1 cellular context compared by ENCODE assay signal in the genomic region with DNA sequence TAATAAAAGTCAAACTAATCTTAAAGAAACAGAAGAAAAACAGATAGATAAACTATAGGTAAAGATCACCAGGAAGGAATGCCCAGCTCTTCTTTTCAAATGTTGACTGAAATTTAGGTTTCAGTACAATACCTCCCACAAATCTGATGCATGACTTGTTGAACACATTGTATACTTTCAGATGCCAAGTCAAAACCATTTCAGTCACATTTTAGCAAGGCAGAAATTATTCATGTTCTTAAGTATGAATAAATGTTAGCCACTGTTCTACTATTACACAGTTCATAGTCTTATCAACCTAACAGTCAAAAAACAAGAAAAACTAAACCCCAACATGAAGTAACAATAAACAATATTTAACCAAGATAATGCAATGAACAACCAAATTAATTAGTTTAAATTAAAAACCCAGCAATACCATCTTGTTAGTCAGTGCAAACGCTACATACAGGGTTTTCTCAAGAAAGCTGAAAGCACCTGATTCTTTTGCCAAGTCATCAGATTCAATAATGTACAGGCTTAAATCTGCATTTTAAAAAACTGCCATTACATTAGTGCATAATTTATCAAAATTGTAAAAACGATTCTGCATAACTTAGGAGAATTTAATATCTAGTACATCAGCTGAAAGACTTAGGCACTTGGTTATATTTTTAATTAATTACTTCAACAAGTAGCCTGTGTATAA.
TF ChIP-seq lines count a peak whose summit lies in the region.

No MANE protein-coding gene starts in this region.

TF ChIP-seq in HCT116, 20 proteins besides CTCF, POLR2A, EP300 and RAD21 (continued from another document):
- TF ChIP-seq, protein P1, sequence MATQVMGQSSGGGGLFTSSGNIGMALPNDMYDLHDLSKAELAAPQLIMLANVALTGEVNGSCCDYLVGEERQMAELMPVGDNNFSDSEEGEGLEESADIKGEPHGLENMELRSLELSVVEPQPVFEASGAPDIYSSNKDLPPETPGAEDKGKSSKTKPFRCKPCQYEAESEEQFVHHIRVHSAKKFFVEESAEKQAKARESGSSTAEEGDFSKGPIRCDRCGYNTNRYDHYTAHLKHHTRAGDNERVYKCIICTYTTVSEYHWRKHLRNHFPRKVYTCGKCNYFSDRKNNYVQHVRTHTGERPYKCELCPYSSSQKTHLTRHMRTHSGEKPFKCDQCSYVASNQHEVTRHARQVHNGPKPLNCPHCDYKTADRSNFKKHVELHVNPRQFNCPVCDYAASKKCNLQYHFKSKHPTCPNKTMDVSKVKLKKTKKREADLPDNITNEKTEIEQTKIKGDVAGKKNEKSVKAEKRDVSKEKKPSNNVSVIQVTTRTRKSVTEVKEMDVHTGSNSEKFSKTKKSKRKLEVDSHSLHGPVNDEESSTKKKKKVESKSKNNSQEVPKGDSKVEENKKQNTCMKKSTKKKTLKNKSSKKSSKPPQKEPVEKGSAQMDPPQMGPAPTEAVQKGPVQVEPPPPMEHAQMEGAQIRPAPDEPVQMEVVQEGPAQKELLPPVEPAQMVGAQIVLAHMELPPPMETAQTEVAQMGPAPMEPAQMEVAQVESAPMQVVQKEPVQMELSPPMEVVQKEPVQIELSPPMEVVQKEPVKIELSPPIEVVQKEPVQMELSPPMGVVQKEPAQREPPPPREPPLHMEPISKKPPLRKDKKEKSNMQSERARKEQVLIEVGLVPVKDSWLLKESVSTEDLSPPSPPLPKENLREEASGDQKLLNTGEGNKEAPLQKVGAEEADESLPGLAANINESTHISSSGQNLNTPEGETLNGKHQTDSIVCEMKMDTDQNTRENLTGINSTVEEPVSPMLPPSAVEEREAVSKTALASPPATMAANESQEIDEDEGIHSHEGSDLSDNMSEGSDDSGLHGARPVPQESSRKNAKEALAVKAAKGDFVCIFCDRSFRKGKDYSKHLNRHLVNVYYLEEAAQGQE (IDR thresholded peaks at IDR 0.05; ENCODE audit: low read depth): no peak
- TF ChIP-seq SRF (IDR thresholded peaks at IDR 0.05; ENCODE audit: low read depth) (no peak), EGR1 (IDR thresholded peaks at IDR 0.05; ENCODE audit: low read depth) (no peak)
